Comparison of ENCODE assay signal across 1 cellular context in genomic region chr6:24396764-24397163, GRCh38.
TF ChIP-seq lines count a peak whose summit lies in the region.

No MANE protein-coding gene starts in this region.

TF ChIP-seq in GM12878, 131 proteins besides CTCF, POLR2A, EP300 and RAD21:
- TF ChIP-seq BCL3 (IDR thresholded peaks at IDR 0.05; ENCODE audit: borderline replicate concordance, insufficient read depth, low read depth, low read length, poor library complexity, severe bottlenecking) (no peak), BCLAF1 (IDR thresholded peaks at IDR 0.05) (no peak), MTA3 (IDR thresholded peaks at IDR 0.05; ENCODE audit: borderline replicate concordance, low read length) (no peak), NBN (IDR thresholded peaks at IDR 0.05) (no peak), WRNIP1 (IDR thresholded peaks at IDR 0.05; ENCODE audit: borderline replicate concordance, low read depth, low read length) (no peak), REST (IDR thresholded peaks at IDR 0.05; ENCODE audit: low read depth, low read length) (no peak), IKZF2 (IDR thresholded peaks at IDR 0.05) (no peak), NFYA (IDR thresholded peaks at IDR 0.05; ENCODE audit: borderline replicate concordance, low read depth, low read length) (no peak), ZZZ3 (IDR thresholded peaks at IDR 0.05; ENCODE audit: control insufficient read depth, insufficient read length, low read depth) (no peak), FOXM1 (IDR thresholded peaks at IDR 0.05; ENCODE audit: low read depth, low read length) (no peak)
